ENCODE assay signal across 8 cellular contexts in the genomic region with DNA sequence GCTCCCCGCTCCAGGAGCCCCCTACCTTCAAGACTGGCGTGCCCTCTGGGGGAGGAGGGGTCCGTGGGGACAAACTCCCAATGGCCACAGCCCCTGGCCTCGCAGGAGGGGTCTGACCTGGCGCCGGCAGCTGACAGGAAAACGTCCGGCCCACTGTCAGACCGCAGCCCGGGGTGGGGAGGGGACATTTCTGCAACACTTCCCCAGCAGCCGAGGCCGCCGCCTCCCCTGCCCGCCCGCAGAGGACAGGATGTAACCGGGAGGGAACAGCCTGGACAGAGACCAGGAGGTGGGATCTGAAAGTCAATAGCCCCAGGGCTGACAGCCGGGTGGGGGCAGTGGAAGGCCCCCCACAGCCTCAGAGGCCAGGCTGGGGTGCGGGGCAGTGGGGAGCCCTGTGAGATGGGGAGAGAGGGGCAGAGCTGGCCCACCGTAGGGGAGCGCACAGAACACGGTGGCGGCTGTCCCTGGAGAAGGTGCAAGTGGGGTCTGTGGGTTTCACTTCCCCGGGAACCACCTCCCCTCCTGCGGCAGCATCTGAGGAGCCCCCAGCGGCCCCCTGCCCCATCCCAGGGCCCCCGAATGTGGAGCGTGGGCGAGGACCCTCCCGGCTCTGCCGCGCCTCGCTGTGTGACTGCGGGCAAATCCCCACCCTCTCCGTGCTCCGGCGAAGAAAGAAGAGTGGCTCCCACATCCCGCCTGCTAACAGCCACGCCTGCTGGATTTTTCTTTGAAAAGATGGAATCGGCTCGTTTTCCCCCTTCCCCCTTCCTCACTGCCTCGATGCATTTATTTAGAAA. TPM values are rescaled to one million over a fixed set of nuclear protein-coding genes. Genes with fewer than 3 reads are reported as not detected.
DNase-seq lines count a peak whose midpoint lies in the region; ATAC-seq and TF ChIP-seq lines count a peak whose summit lies in the region.

A gene with protein sequence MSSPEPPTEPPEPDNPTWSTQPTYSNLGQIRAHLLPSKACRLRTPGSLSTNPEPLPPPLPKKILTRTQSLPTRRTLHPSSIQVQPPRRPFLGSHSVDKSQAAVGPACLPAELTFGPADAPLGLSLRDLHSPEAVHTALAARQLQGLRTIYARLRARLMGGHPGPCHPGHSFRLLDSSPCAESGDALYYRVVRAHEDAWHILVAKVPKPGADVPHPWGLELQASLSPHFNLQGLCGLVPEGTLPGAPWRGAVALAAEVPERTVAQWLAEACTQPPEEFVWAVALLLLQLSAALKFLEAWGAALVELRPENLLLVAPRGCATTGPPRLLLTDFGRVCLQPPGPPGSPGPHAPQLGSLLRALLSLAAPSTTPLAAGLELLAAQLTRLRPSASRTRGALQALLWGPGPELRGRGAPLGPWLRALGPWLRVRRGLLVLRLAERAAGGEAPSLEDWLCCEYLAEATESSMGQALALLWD (minus strand): TSS at position 114 of the 800 bp plus-strand sequence. CDS start 1,244 bp downstream, outside the sequence.

- ATAC-seq in HG03571 (IDR thresholded peaks at IDR 0.05; ENCODE audit: unreplicated experiment) (no peak), GM18520 (IDR thresholded peaks at IDR 0.05; ENCODE audit: unreplicated experiment) (no peak)

- H3K4me3 ChIP-seq in BLaER1 (peak within 1 kb of the TSS; percentile 57), HUES48 (ENCODE audit: low read depth, low read length) (peak within 1 kb of the TSS; percentile 57), smooth muscle cell (peak within 1 kb of the TSS; percentile 39)

- no peaks in the 10 kb centered on the region for H3K36me3 ChIP-seq in BLaER1
- no peaks in the 10 kb centered on the region for H3K36me3 ChIP-seq in HUES48 (ENCODE audit: control insufficient read depth, insufficient read depth, low read length)
- no peaks in the 10 kb centered on the region for H3K36me3 ChIP-seq in smooth muscle cell (ENCODE audit: low read depth)

- H3K9ac ChIP-seq in BLaER1 (0 out of 2 replicates have a peak within 1 kb of the TSS, but pooled peaks have one; percentile 45), HUES48 (ENCODE audit: low read depth, low read length) (no peak within 1 kb of the TSS), smooth muscle cell (ENCODE audit: low read depth) (no peak within 1 kb of the TSS)

- peak within 1 kb of the TSS; percentile 94 for H3K4me2 ChIP-seq in BLaER1
- H3K4me2 ChIP-seq in smooth muscle cell, result peak within 1 kb of the TSS; percentile 85

- no peaks in the 10 kb centered on the region for H3K79me2 ChIP-seq in smooth muscle cell (ENCODE audit: low read depth)

- H4K20me1 ChIP-seq in BLaER1, result peaks cover 52% of the 10 kb centered on the region
- peaks cover 41% of the 10 kb centered on the region for H4K20me1 ChIP-seq in smooth muscle cell (ENCODE audit: low read depth)

- H3F3A ChIP-seq in smooth muscle cell (ENCODE audit: low read depth), result no peaks in the 10 kb centered on the region

- 12% methylated on average over 33 of the region's 41 CpGs for WGBS in smooth muscle cell (ENCODE audit: low lambda C conversion rate)

- DNase-seq in astrocyte of the hippocampus (ENCODE audit: low read depth, low spot score), result peak; percentile 74
- DNase-seq in islet precursor cell, result peak; percentile 88
- DNase-seq in smooth muscle cell (lab: John Stamatoyannopoulos, UW; ENCODE audit: unreplicated experiment), result peak; percentile 25
- DNase-seq in NCI-H82 treated with DMSO at 0.1 percent for 48 hours (lab: John Stamatoyannopoulos, UW; ENCODE audit: unreplicated experiment), result no peak

- no peak for TF ChIP-seq CTCF in smooth muscle cell (IDR thresholded peaks at IDR 0.05; ENCODE audit: borderline replicate concordance, insufficient read depth, poor library complexity, severe bottlenecking)

- no peaks in the 10 kb centered on the region for H3K27me3 ChIP-seq in BLaER1
- peaks cover 24% of the 10 kb centered on the region for H3K27me3 ChIP-seq in HUES48 (ENCODE audit: control insufficient read depth, insufficient read depth, low read length)
- H3K27me3 ChIP-seq in smooth muscle cell (ENCODE audit: low read depth), result peaks cover 10% of the 10 kb centered on the region

- H3K4me1 ChIP-seq in BLaER1 (peaks cover 82% of the 10 kb centered on the region), HUES48 (ENCODE audit: control insufficient read depth, insufficient read depth, low read length) (no peaks in the 10 kb centered on the region), smooth muscle cell (ENCODE audit: low read depth) (no peaks in the 10 kb centered on the region)

- no peak within 1 kb of the TSS for H2AFZ ChIP-seq in smooth muscle cell (ENCODE audit: low read depth)

- H3K9me3 ChIP-seq in BLaER1, result no peaks in the 10 kb centered on the region
- H3K9me3 ChIP-seq in HUES48 (ENCODE audit: control insufficient read depth, insufficient read depth, low read length), result no peaks in the 10 kb centered on the region
- H3K9me3 ChIP-seq in smooth muscle cell (replicated peaks; ENCODE audit: low read depth), result no peaks in the 10 kb centered on the region

- H3K27ac ChIP-seq in BLaER1 (peak within 1 kb of the TSS; percentile 45), HUES48 (ENCODE audit: low read depth, low read length) (no peak within 1 kb of the TSS), smooth muscle cell (ENCODE audit: low read depth) (no peak within 1 kb of the TSS)

RNA-seq across cellular contexts. Expression of the gene that starts here (rescaled TPM):
- not detected in 2 replicates for total RNA-seq in smooth muscle cell
- 0.37 and 0.71 TPM in 2 replicates for polyA plus RNA-seq in smooth muscle cell

Comparison
In these comparisons a context has a peak if more than half of its experiments do, and no peak if none do; other contexts are left out.
1. Peak in DNase-seq, H3K4me3 ChIP-seq and H3K4me2 ChIP-seq in smooth muscle cell; RNA of the gene not detected or under 1 TPM.